ENCODE assay signal across 10 cellular contexts in genomic region chr15:64776402-64776786, GRCh38. TPM values are rescaled to one million over a fixed set of nuclear protein-coding genes. Genes with fewer than 3 reads are reported as not detected.
A peak's percentile ranks its signal among the peaks of the same experiment; 100 is the strongest.
DNase-seq lines count a peak whose midpoint lies in the region; ATAC-seq and TF ChIP-seq lines count a peak whose summit lies in the region.
"Had no signal": no experiment of that assay in that cellular context is flagged by ENCODE, and none has a peak within 500 bp of the region (broad histone marks: within the 10 kb centered on the region; RNA-seq: fewer than 3 reads in every experiment).

No MANE protein-coding gene starts in this region.

- H3K9me3 ChIP-seq in subcutaneous abdominal adipose tissue (ENCODE audit: control insufficient read depth in 5 of 5, low read length in 5 of 5) (no peaks in the 10 kb centered on the region), Karpas-422 (ENCODE audit: low read length) (no peaks in the 10 kb centered on the region)
- H3K9me3 ChIP-seq: mucosa of descending colon had no signal

- H3K27ac ChIP-seq in mesendoderm (ENCODE audit: low read depth, low read length) (peak overlapping the region; percentile 98), subcutaneous abdominal adipose tissue (ENCODE audit: low read depth, low read length) (peak overlapping the region; percentile 84), Karpas-422 (ENCODE audit: low read length) (no peak overlapping the region)

- H3K4me2 ChIP-seq in mesendoderm (ENCODE audit: low read length) (peak overlapping the region; percentile 90), Karpas-422 (ENCODE audit: low read depth, low read length, poor library complexity, severe bottlenecking) (no peak overlapping the region)

- no peak overlapping the region for H4K8ac ChIP-seq in mesendoderm (ENCODE audit: low read depth, low read length)

- H3K79me2 ChIP-seq in mesendoderm (ENCODE audit: control insufficient read depth, insufficient read depth, low read length) (peaks cover 47% of the 10 kb centered on the region), Karpas-422 (ENCODE audit: low read length) (no peaks in the 10 kb centered on the region)

- no peaks in the 10 kb centered on the region for H3K4me1 Mint-ChIP-seq in activated CD4-positive, alpha-beta T cell treated with anti-CD3 and anti-CD28 coated beads, Interleukin-2, amount 10 ng/mL, durations not matched to agents 24 days and 14 days

- no peak overlapping the region for H2AFZ ChIP-seq in Karpas-422 (ENCODE audit: low read length)

- no peak overlapping the region for H4K5ac ChIP-seq in mesendoderm (ENCODE audit: low read length)

- peak overlapping the region; percentile 97 for H2BK5ac ChIP-seq in mesendoderm (ENCODE audit: low read length)

- H3K4me3 Mint-ChIP-seq in activated CD4-positive, alpha-beta T cell treated with anti-CD3 and anti-CD28 coated beads, Interleukin-2, amount 10 ng/mL, durations not matched to agents 24 days and 14 days = peak overlapping the region; percentile 78

- no peaks in the 10 kb centered on the region for H3K27me3 ChIP-seq in mesendoderm (ENCODE audit: insufficient read depth, low read length, poor library complexity)
- H3K27me3 ChIP-seq in subcutaneous abdominal adipose tissue (ENCODE audit: control insufficient read depth in 5 of 5, insufficient read depth in 4 of 5, low read length in 5 of 5) = peaks cover 0 to 8% (median 0%) of the 10 kb centered on the region in 5 donors
- no peaks in the 10 kb centered on the region for H3K27me3 ChIP-seq in Karpas-422 (ENCODE audit: low read length)

- peaks cover 2% of the 10 kb centered on the region for H3K79me1 ChIP-seq in mesendoderm (ENCODE audit: low read length)

- in situ Hi-C loops in astrocyte of the spinal cord (cut with HindIII; ENCODE audit: low sequenced_read_pairs) = no loop called here

- no peak overlapping the region for H2BK15ac ChIP-seq in mesendoderm (replicated peaks; ENCODE audit: low read depth)

- ATAC-seq in GM21360 (IDR thresholded peaks at IDR 0.05; ENCODE audit: unreplicated experiment) (no peak), GM19395 (IDR thresholded peaks at IDR 0.05; ENCODE audit: unreplicated experiment) (no peak)

- no peak for TF ChIP-seq CTCF in astrocyte of the spinal cord (IDR thresholded peaks at IDR 0.05; ENCODE audit: low read depth, low read length)

- no peak for DNase-seq in activated CD4-positive, alpha-beta T cell treated with anti-CD3 and anti-CD28 coated beads, Interleukin-2, amount 10 ng/mL, durations not matched to agents 24 days and 14 days
- DNase-seq in activated CD4-positive, alpha-beta T cell treated with anti-CD3 and anti-CD28 coated beads, Interleukin-2, amount 50 U/mL, for 48 hours = no peak
- DNase-seq in astrocyte of the spinal cord (ENCODE audit: low read depth, low spot score) = no peak
- peak; percentile 59 for DNase-seq in mesendoderm
- DNase-seq in Karpas-422 = no peak
- DNase-seq: substantia nigra had no signal

- H4K20me1 ChIP-seq in Karpas-422 (ENCODE audit: insufficient read depth, low read depth, low read length) = no peaks in the 10 kb centered on the region

- H3K9ac ChIP-seq in mesendoderm (ENCODE audit: low read length) (peak overlapping the region; percentile 87), subcutaneous abdominal adipose tissue (ENCODE audit: low read length in 5 of 5) (peak overlapping the region in 3 of 5 donors; percentile 48 to 80 (median 63)), Karpas-422 (ENCODE audit: low read length) (no peak overlapping the region)

- H3K4me1 ChIP-seq in mesendoderm (ENCODE audit: control insufficient read depth, low read depth, low read length) (peaks cover 23% of the 10 kb centered on the region), subcutaneous abdominal adipose tissue (ENCODE audit: control insufficient read depth in 5 of 5, insufficient read depth in 5 of 5, low read length in 5 of 5) (peaks cover 2 to 32% (median 20%) of the 10 kb centered on the region in 5 donors), Karpas-422 (ENCODE audit: low read length) (no peaks in the 10 kb centered on the region)

- intact Hi-C loops in activated CD4-positive, alpha-beta T cell treated with anti-CD3 and anti-CD28 coated beads, Interleukin-2, amount 10 ng/mL, durations not matched to agents 24 days and 14 days (cut with micrococcal nuclease) = no loop called here

- H3K4ac ChIP-seq in mesendoderm (ENCODE audit: low read depth, low read length) = peak overlapping the region; percentile 100

- WGBS in mesendoderm (ENCODE audit: extremely low coverage, insufficient coverage, low lambda C conversion rate) = no CpG with 5 or more reads among the region's 25 CpGs

- H3K36me3 Mint-ChIP-seq in activated CD4-positive, alpha-beta T cell treated with anti-CD3 and anti-CD28 coated beads, Interleukin-2, amount 10 ng/mL, durations not matched to agents 24 days and 14 days (ENCODE audit: low read depth) = no peaks in the 10 kb centered on the region

- H3K27ac Mint-ChIP-seq in activated CD4-positive, alpha-beta T cell treated with anti-CD3 and anti-CD28 coated beads, Interleukin-2, amount 10 ng/mL, durations not matched to agents 24 days and 14 days = no peak overlapping the region

- peak overlapping the region; percentile 100 for H3K18ac ChIP-seq in mesendoderm (ENCODE audit: low read length)

- no peak overlapping the region for H2BK120ac ChIP-seq in mesendoderm (ENCODE audit: low read depth, low read length)

- no peaks in the 10 kb centered on the region for H3K9me2 ChIP-seq in Karpas-422 (replicated peaks; ENCODE audit: insufficient read depth, low read length)

- H3K23ac ChIP-seq in mesendoderm (ENCODE audit: low read length) = peak overlapping the region; percentile 81

- H3K36me3 ChIP-seq in mesendoderm (ENCODE audit: control insufficient read depth, insufficient read depth, low read length) (no peaks in the 10 kb centered on the region), subcutaneous abdominal adipose tissue (ENCODE audit: control insufficient read depth in 5 of 5, insufficient read depth in 5 of 5, low read length in 5 of 5) (no peaks in the 10 kb centered on the region), Karpas-422 (ENCODE audit: insufficient read depth, low read length) (no peaks in the 10 kb centered on the region)

- H3K56ac ChIP-seq in mesendoderm (ENCODE audit: low read length) = peak overlapping the region; percentile 90

- H3K4me3 ChIP-seq in astrocyte of the spinal cord (ENCODE audit: low read depth, low read length) (peak overlapping the region; percentile 43), mesendoderm (ENCODE audit: low read length) (peak overlapping the region; percentile 53), subcutaneous abdominal adipose tissue (ENCODE audit: low read depth in 1 of 5, low read length in 5 of 5) (peak overlapping the region; percentile 55 to 69 (median 61)), Karpas-422 (ENCODE audit: low read length) (no peak overlapping the region)
- H3K4me3 ChIP-seq: mucosa of descending colon had no signal

- no peaks in the 10 kb centered on the region for H3K9me3 Mint-ChIP-seq in activated CD4-positive, alpha-beta T cell treated with anti-CD3 and anti-CD28 coated beads, Interleukin-2, amount 10 ng/mL, durations not matched to agents 24 days and 14 days

- H2AK5ac ChIP-seq in mesendoderm (ENCODE audit: low read length) = peak overlapping the region; percentile 55

- H3K27me3 Mint-ChIP-seq in activated CD4-positive, alpha-beta T cell treated with anti-CD3 and anti-CD28 coated beads, Interleukin-2, amount 10 ng/mL, durations not matched to agents 24 days and 14 days = peaks cover 68% of the 10 kb centered on the region

RNA-seq across cellular contexts. Expression of gene RBPMS2, which starts 1.0 kb away (rescaled TPM):
- total RNA-seq in activated CD4-positive, alpha-beta T cell treated with anti-CD3 and anti-CD28 coated beads, Interleukin-2, amount 10 ng/mL, durations not matched to agents 24 days and 14 days = 0.12 TPM in 1 of 2 replicates, not detected in the other
- 252 TPM for polyA plus RNA-seq in mesendoderm (2013, experiment 1 of 2)
- 256 TPM for polyA plus RNA-seq in mesendoderm (2013, experiment 2 of 2)
- total RNA-seq in Karpas-422 (2014; rRNA removed; shearing (Covaris generic); ENCODE audit: low replicate concordance) = not detected in 2 replicates

RNA-seq across cellular contexts. Expression of gene PIF1, which starts 49.1 kb away (rescaled TPM):
- 20.9 and 22.6 TPM in 2 replicates for total RNA-seq in activated CD4-positive, alpha-beta T cell treated with anti-CD3 and anti-CD28 coated beads, Interleukin-2, amount 10 ng/mL, durations not matched to agents 24 days and 14 days
- 35.6 TPM for polyA plus RNA-seq in mesendoderm (2013, experiment 1 of 2)
- polyA plus RNA-seq in mesendoderm (2013, experiment 2 of 2) = 34.6 TPM
- 18.6 and 60.0 TPM in 2 replicates for total RNA-seq in Karpas-422 (2014; rRNA removed; shearing (Covaris generic); ENCODE audit: low replicate concordance)
